29 cellular contexts compared by ENCODE assay signal in genomic region chr2:205171541-205171940, GRCh38.
"Had no signal": no experiment of that assay in that cellular context is flagged by ENCODE, and none has a peak within 500 bp of the region (broad histone marks: within the 10 kb centered on the region; RNA-seq: fewer than 3 reads in every experiment).

No MANE protein-coding gene starts in this region.

- H3K4me1 ChIP-seq: left ventricle myocardium inferior, pancreas, prostate gland, testis, thyroid gland, transverse colon, upper lobe of left lung, vagina had no signal

- H3K36me3 Mint-ChIP-seq: memory B cell; natural killer cell treated with Interleukin-12 subunit alpha and Interleukin-12 subunit beta and Interleukin-15 and Interleukin-18, amount 100 ng/mL, for 72 hours; stimulated activated naive B cell treated with anti-CD40 and anti-IgM and Interleukin-4, amounts not matched to agents 10 μg/mL and 1 μg/mL and 100 μg/mL, for 72 hours had no signal

- H3K4me3 Mint-ChIP-seq: memory B cell; naive thymus-derived CD4-positive, alpha-beta T cell; natural killer cell treated with Interleukin-12 subunit alpha and Interleukin-12 subunit beta and Interleukin-15 and Interleukin-18, amount 100 ng/mL, for 72 hours; neural crest cell; stimulated activated naive B cell treated with anti-CD40 and anti-IgM and Interleukin-4, amounts not matched to agents 10 μg/mL and 1 μg/mL and 100 μg/mL, for 72 hours had no signal

- H3K4me3 ChIP-seq: left ventricle myocardium inferior, lung, mucosa of descending colon, pancreas, prostate gland, skin epidermis, stomach, testis, thyroid gland, transverse colon, upper lobe of left lung, vagina had no signal

- H3K4me1 Mint-ChIP-seq: memory B cell; stimulated activated naive B cell treated with anti-CD40 and anti-IgM and Interleukin-4, amounts not matched to agents 10 μg/mL and 1 μg/mL and 100 μg/mL, for 72 hours had no signal

- H3K36me3 ChIP-seq: left ventricle myocardium inferior, pancreas, prostate gland, thyroid gland, transverse colon, vagina had no signal

- DNase-seq: islet precursor cell; left ventricle myocardium inferior; midbrain; mucosa of descending colon; naive thymus-derived CD4-positive, alpha-beta T cell; nucleus accumbens; pancreas; posterior cingulate gyrus; retina; right cardiac atrium; stimulated activated CD4-positive, alpha-beta T cell treated with anti-CD3 and anti-CD28 coated beads, Interleukin-12 subunit alpha, Interleukin-12 subunit beta, amount 100 ng/mL, for 4 hours; stimulated activated CD4-positive, alpha-beta T cell treated with anti-CD3 and anti-CD28 coated beads, Interleukin-15, amount 100 ng/mL, for 24 hours; stimulated activated CD4-positive, alpha-beta T cell treated with anti-CD3 and anti-CD28 coated beads, Interleukin-2, amount 100 ng/mL, for 24 hours; stimulated activated CD4-positive, alpha-beta T cell treated with anti-CD3 and anti-CD28 coated beads, Interleukin-4, amount 100 ng/mL, for 1 hour; stimulated activated naive B cell treated with anti-CD40 and anti-IgM and Interleukin-4, amounts not matched to agents 10 μg/mL and 1 μg/mL and 100 μg/mL, for 72 hours; stimulated activated naive CD8-positive, alpha-beta T cell treated with anti-CD3 and anti-CD28 coated beads, Interleukin-15, Interleukin-2, amounts not matched to agents 100 U/mL and 50 U/mL, for 24 hours; stomach; testis; thyroid gland; transverse colon; upper lobe of left lung had no signal

- H3K27ac Mint-ChIP-seq: memory B cell; naive thymus-derived CD4-positive, alpha-beta T cell; natural killer cell treated with Interleukin-12 subunit alpha and Interleukin-12 subunit beta and Interleukin-15 and Interleukin-18, amount 100 ng/mL, for 72 hours; stimulated activated naive B cell treated with anti-CD40 and anti-IgM and Interleukin-4, amounts not matched to agents 10 μg/mL and 1 μg/mL and 100 μg/mL, for 72 hours had no signal

- H3K27me3 Mint-ChIP-seq: memory B cell; natural killer cell treated with Interleukin-12 subunit alpha and Interleukin-12 subunit beta and Interleukin-15 and Interleukin-18, amount 100 ng/mL, for 72 hours had no signal

- ATAC-seq: mucosa of descending colon; naive thymus-derived CD4-positive, alpha-beta T cell; natural killer cell treated with Interleukin-12 subunit alpha and Interleukin-12 subunit beta and Interleukin-15 and Interleukin-18, amount 100 ng/mL, for 72 hours; pancreas; right cardiac atrium; sciatic nerve; stimulated activated naive B cell treated with anti-CD40 and anti-IgM and Interleukin-4, amounts not matched to agents 10 μg/mL and 1 μg/mL and 100 μg/mL, for 72 hours; stimulated activated naive CD8-positive, alpha-beta T cell treated with anti-CD3 and anti-CD28 coated beads, Interleukin-15, Interleukin-2, amounts not matched to agents 100 U/mL and 50 U/mL, for 24 hours had no signal

- H3K9me3 ChIP-seq: left ventricle myocardium inferior, mucosa of descending colon, pancreas, prostate gland, stomach, testis, thyroid gland, transverse colon, upper lobe of left lung, vagina had no signal

- FAIRE-seq: pancreas had no signal

- H3K27me3 ChIP-seq: pancreas, stomach, testis, thyroid gland, transverse colon, upper lobe of left lung, vagina had no signal

- H3K27ac ChIP-seq: left ventricle myocardium inferior, pancreas, prostate gland, skin epidermis, stomach, testis, thyroid gland, transverse colon, upper lobe of left lung, vagina had no signal

- H3K9me3 Mint-ChIP-seq: memory B cell; natural killer cell treated with Interleukin-12 subunit alpha and Interleukin-12 subunit beta and Interleukin-15 and Interleukin-18, amount 100 ng/mL, for 72 hours; stimulated activated naive B cell treated with anti-CD40 and anti-IgM and Interleukin-4, amounts not matched to agents 10 μg/mL and 1 μg/mL and 100 μg/mL, for 72 hours had no signal
